10 cellular contexts compared by ENCODE assay signal in genomic region chr5:111755264-111755941, GRCh38. TPM values are rescaled to one million over a fixed set of nuclear protein-coding genes. Genes with fewer than 3 reads are reported as not detected.
DNase-seq lines count a peak whose midpoint lies in the region; ATAC-seq, FAIRE-seq and TF ChIP-seq lines count a peak whose summit lies in the region.
"Had no signal": no experiment of that assay in that cellular context is flagged by ENCODE, and none has a peak within 500 bp of the region (broad histone marks: within the 10 kb centered on the region; RNA-seq: fewer than 3 reads in every experiment).

No MANE protein-coding gene starts in this region.

- H3K36me3 ChIP-seq in testis (ENCODE audit: low read depth, missing control alignments) = no peaks in the 10 kb centered on the region

- no peak for TF ChIP-seq POLR2A in testis (IDR thresholded peaks at IDR 0.05)

- H3K4me3 Mint-ChIP-seq in brain (peak overlapping the region; percentile 88 to 96 (median 90)), mesothelial cell of epicardium (peak overlapping the region; percentile 82)

- H3K4me3 ChIP-seq in AG04450 (ENCODE audit: low read depth, low read length) = peak overlapping the region; percentile 87
- no peak overlapping the region for H3K4me3 ChIP-seq in testis

- intact Hi-C loops in testis (cut with DNase I; ENCODE audit: low total_unique reads) = no loop called here

- DNase-seq in AG04450 (ENCODE audit: low read depth, low spot score) (no peak), HTR-8/SVneo (ENCODE audit: insufficient read length, low spot score) (no peak), mesothelial cell of epicardium (ENCODE audit: low spot score in 2 of 2, unreplicated experiment in 2 of 2) (no peak), HT-29 (ENCODE audit: low spot score) (no peak), testis (no peak), midbrain (lab: John Stamatoyannopoulos, UW) (no peak)
- DNase-seq: left colon; stimulated activated naive CD8-positive, alpha-beta T cell treated with anti-CD3 and anti-CD28 coated beads, Interleukin-15, amount 100 ng/mL, for 72 hours had no signal

- H3K9me3 Mint-ChIP-seq in brain = peaks cover 3 to 11% (median 5%) of the 10 kb centered on the region in 5 experiments
- H3K9me3 Mint-ChIP-seq in mesothelial cell of epicardium = peaks cover 7% of the 10 kb centered on the region
- H3K9me3 Mint-ChIP-seq: stimulated activated naive CD8-positive, alpha-beta T cell treated with anti-CD3 and anti-CD28 coated beads, Interleukin-15, amount 100 ng/mL, for 72 hours had no signal

- POLR2A ChIA-PET in AG04450 (lab: Yijun Ruan, JAX) = interaction anchor here (1.3 to 2.0 kb wide), 2 partner anchors 242 to 391 kb away, joined by 4 to 5 read pairs; no protein-coding TSS in a partner anchor

- H3K9me3 ChIP-seq in AG04450 (ENCODE audit: control insufficient read depth, insufficient read depth, low read length) = no peaks in the 10 kb centered on the region
- no peaks in the 10 kb centered on the region for H3K9me3 ChIP-seq in testis

- peak overlapping the region; percentile 97 to 99 (median 98) for H3K27ac Mint-ChIP-seq in brain
- H3K27ac Mint-ChIP-seq in mesothelial cell of epicardium = peak overlapping the region; percentile 98

- H3K27me3 ChIP-seq in AG04450 (ENCODE audit: control insufficient read depth, insufficient read depth, low read length) (no peaks in the 10 kb centered on the region), testis (no peaks in the 10 kb centered on the region)

- 35% methylated on average over 8 of the region's 8 CpGs for WGBS in testis, 2 donors

- peaks cover 46% of the 10 kb centered on the region for H3K36me3 Mint-ChIP-seq in brain
- H3K36me3 Mint-ChIP-seq in mesothelial cell of epicardium = peaks cover 24% of the 10 kb centered on the region

- no peak for ATAC-seq in HG03354 (IDR thresholded peaks at IDR 0.05; ENCODE audit: poor library complexity, severe bottlenecking, unreplicated experiment)
- ATAC-seq: left colon; stimulated activated naive CD8-positive, alpha-beta T cell treated with anti-CD3 and anti-CD28 coated beads, Interleukin-15, amount 100 ng/mL, for 72 hours had no signal

- CTCF ChIA-PET in AG04450 (lab: Charles Lee) = interaction anchor here (1.8 kb wide), 1 partner anchor 205 kb away, joined by 13 read pairs; no protein-coding TSS in a partner anchor

- H3K27ac ChIP-seq in AG04450 (ENCODE audit: low read depth, low read length) (peak overlapping the region; percentile 25), testis (no peak overlapping the region)

- peak; percentile 36 for FAIRE-seq in HTR-8/SVneo (lab: Jason Lieb, UNC)

- H3K4me1 ChIP-seq in testis = peaks cover 11% of the 10 kb centered on the region

- peaks cover 10% of the 10 kb centered on the region for H3K27me3 Mint-ChIP-seq in brain
- peaks cover 1% of the 10 kb centered on the region for H3K27me3 Mint-ChIP-seq in mesothelial cell of epicardium (ENCODE audit: low read depth)
- H3K27me3 Mint-ChIP-seq: stimulated activated naive CD8-positive, alpha-beta T cell treated with anti-CD3 and anti-CD28 coated beads, Interleukin-15, amount 100 ng/mL, for 72 hours had no signal

- H3K4me1 Mint-ChIP-seq in brain = peaks cover 70% of the 10 kb centered on the region
- H3K4me1 Mint-ChIP-seq in mesothelial cell of epicardium = peaks cover 47% of the 10 kb centered on the region

- TF ChIP-seq CTCF in AG04450 (IDR thresholded peaks at IDR 0.05; ENCODE audit: low read depth, low read length) (no peak), brain (conservative IDR thresholded peaks at IDR 0.05) (no peak), mesothelial cell of epicardium (IDR thresholded peaks at IDR 0.05; ENCODE audit: unreplicated experiment) (no peak), testis (IDR thresholded peaks at IDR 0.05) (no peak)

RNA-seq across cellular contexts. Expression of gene NREP, which starts 1.6 kb away (rescaled TPM):
- polyA plus RNA-seq in AG04450 (2011; rRNA removed) = 223 and 329 TPM in 2 replicates
- 115 and 174 TPM in 2 replicates for polyA minus RNA-seq in AG04450 (2011; rRNA and poly(A)+ RNA removed)
- 283 TPM for polyA plus RNA-seq in brain (ENCODE audit: insufficient read depth, low read depth, low replicate concordance)
- 756 to 790 TPM (median 778 TPM) in 3 replicates for total RNA-seq in mesothelial cell of epicardium
- 0.97 and 3.5 TPM in 2 replicates for total RNA-seq in HT-29 (2014; rRNA removed; shearing (Covaris generic))
- total RNA-seq in testis = 10 to 100 TPM; 17.0 to 25.2 TPM
- polyA plus RNA-seq in testis (ENCODE audit: insufficient read depth, low read depth, low replicate concordance) = 28.0 TPM

Comparison
In these comparisons a context has a peak if more than half of its experiments do, and no peak if none do; other contexts are left out.
1. RNA of gene NREP, which starts 1.6 kb away (total RNA-seq): 756 to 790 TPM in mesothelial cell of epicardium; 17.0 to 25.2 TPM in testis and 0.97 to 3.5 TPM in HT-29; every median in the first group is over 10 times any median in the second.